In genomic region chr5:165232187-165232586, GRCh38 we compare ENCODE assay signal across 24 cellular contexts.
"Had no signal": no experiment of that assay in that cellular context is flagged by ENCODE, and none has a peak within 500 bp of the region (broad histone marks: within the 10 kb centered on the region; RNA-seq: fewer than 3 reads in every experiment).

No MANE protein-coding gene starts in this region.

- DNase-seq: activated CD4-positive, alpha-beta memory T cell treated with anti-CD3 and anti-CD28 coated beads, Interleukin-2, amount 10 ng/mL, durations not matched to agents 7 days and 5 days; activated CD4-positive, alpha-beta T cell treated with anti-CD3 and anti-CD28 coated beads for 36 hours; activated CD4-positive, alpha-beta T cell treated with anti-CD3 and anti-CD28 coated beads, Interleukin-2, amount 50 U/mL, for 1 hour; activated CD8-positive, alpha-beta memory T cell treated with anti-CD3 and anti-CD28 coated beads, Interleukin-2, amount 50 U/mL, for 4 hours; KG1; NCI-H1048; NCI-H1417; NCI-H1930; NCI-H2171; NCI-H2227 treated with DMSO at 0.1 percent for 48 hours; NCI-H446 treated with DMSO at 0.1 percent for 48 hours; NCI-H524 treated with DMSO at 0.1 percent for 48 hours; NCI-H774; RPMI8226; T-cell; T-helper 2 cell; T1000 had no signal

- H3K9me3 ChIP-seq: ascending aorta had no signal

- H3K36me3 ChIP-seq: ascending aorta had no signal

- H3K27me3 ChIP-seq: ascending aorta had no signal

- H3K4me3 ChIP-seq: ascending aorta, SK-N-MC had no signal

- ATAC-seq: activated CD4-positive, alpha-beta T cell treated with anti-CD3 and anti-CD28 coated beads for 36 hours; Panc1; Right ventricle myocardium inferior; T-cell had no signal

- H3K27ac Mint-ChIP-seq: activated CD4-positive, alpha-beta memory T cell treated with anti-CD3 and anti-CD28 coated beads, Interleukin-2, amount 10 ng/mL, durations not matched to agents 7 days and 5 days; activated CD4-positive, alpha-beta T cell treated with anti-CD3 and anti-CD28 coated beads for 36 hours; activated naive CD4-positive, alpha-beta T cell treated with anti-CD3 and anti-CD28 coated beads, Interleukin-2, amount 50 U/mL, for 24 hours; T-cell had no signal

- H3K4me3 Mint-ChIP-seq: activated CD4-positive, alpha-beta memory T cell treated with anti-CD3 and anti-CD28 coated beads, Interleukin-2, amount 10 ng/mL, durations not matched to agents 7 days and 5 days; activated CD4-positive, alpha-beta T cell treated with anti-CD3 and anti-CD28 coated beads for 36 hours; activated naive CD4-positive, alpha-beta T cell treated with anti-CD3 and anti-CD28 coated beads, Interleukin-2, amount 50 U/mL, for 24 hours; T-cell had no signal

- H3K27me3 Mint-ChIP-seq: activated CD4-positive, alpha-beta memory T cell treated with anti-CD3 and anti-CD28 coated beads, Interleukin-2, amount 10 ng/mL, durations not matched to agents 7 days and 5 days; activated CD4-positive, alpha-beta T cell treated with anti-CD3 and anti-CD28 coated beads for 36 hours; activated naive CD4-positive, alpha-beta T cell treated with anti-CD3 and anti-CD28 coated beads, Interleukin-2, amount 50 U/mL, for 24 hours; T-cell had no signal

- H3K36me3 Mint-ChIP-seq: activated naive CD4-positive, alpha-beta T cell treated with anti-CD3 and anti-CD28 coated beads, Interleukin-2, amount 50 U/mL, for 24 hours; brain; T-cell had no signal

- H3K4me1 ChIP-seq: ascending aorta had no signal

- H3K4me1 Mint-ChIP-seq: activated CD4-positive, alpha-beta memory T cell treated with anti-CD3 and anti-CD28 coated beads, Interleukin-2, amount 10 ng/mL, durations not matched to agents 7 days and 5 days; activated CD4-positive, alpha-beta T cell treated with anti-CD3 and anti-CD28 coated beads for 36 hours; activated naive CD4-positive, alpha-beta T cell treated with anti-CD3 and anti-CD28 coated beads, Interleukin-2, amount 50 U/mL, for 24 hours; T-cell had no signal

- H3K27ac ChIP-seq: ascending aorta, SK-N-MC, VCaP had no signal
